11 cellular contexts compared by ENCODE assay signal in the genomic region with DNA sequence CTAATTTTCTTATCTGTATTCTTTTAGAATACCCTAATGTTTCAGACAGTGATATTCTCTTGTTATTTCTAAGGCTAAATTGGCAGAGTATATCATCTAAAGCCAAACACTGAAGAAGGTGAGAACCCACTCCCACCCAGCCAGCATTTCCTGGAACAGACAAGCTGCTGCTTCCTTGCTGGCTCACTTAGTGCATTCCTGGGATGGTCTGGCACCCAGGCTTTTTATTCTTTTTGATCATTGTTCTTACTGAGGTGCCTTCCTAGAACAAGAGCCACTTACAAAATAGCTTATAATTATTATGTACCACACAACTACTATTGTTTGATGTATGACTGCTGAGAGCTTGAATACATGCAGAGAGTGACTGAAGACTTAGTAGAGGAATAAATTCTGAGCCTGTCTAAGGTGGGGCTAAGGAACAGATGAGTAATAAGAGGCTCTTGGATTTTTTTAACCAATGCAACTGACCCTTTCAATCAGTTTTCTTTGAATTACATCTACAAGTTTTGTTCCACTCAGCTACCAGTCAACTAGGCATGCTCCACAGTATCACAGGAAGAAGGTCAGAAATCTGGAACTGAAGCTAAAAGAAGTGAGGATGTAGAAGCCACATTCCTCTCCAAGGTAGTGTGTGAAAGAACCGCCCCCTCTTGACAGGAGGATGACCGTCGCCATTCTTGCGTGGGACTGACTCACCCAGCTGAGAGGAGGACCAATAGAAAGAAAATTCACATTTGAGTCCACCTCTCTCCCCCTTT. TPM values are rescaled to one million over a fixed set of nuclear protein-coding genes. Genes with fewer than 3 reads are reported as not detected.
A peak's percentile ranks its signal among the peaks of the same experiment; 100 is the strongest.
DNase-seq lines count a peak whose midpoint lies in the region; ATAC-seq lines count a peak whose summit lies in the region.
"Had no signal": no experiment of that assay in that cellular context is flagged by ENCODE, and none has a peak within 500 bp of the region (broad histone marks: within the 10 kb centered on the region; RNA-seq: fewer than 3 reads in every experiment).

No MANE protein-coding gene starts in this region.

- peaks cover 0 to 36% (median 28%) of the 10 kb centered on the region in 5 donors for H3K4me1 ChIP-seq in subcutaneous abdominal adipose tissue (ENCODE audit: control insufficient read depth in 5 of 5, insufficient read depth in 5 of 5, low read length in 5 of 5)

- peak overlapping the region; percentile 29 for H3K27ac Mint-ChIP-seq in activated CD4-positive, alpha-beta T cell treated with anti-CD3 and anti-CD28 coated beads, Interleukin-2, amount 10 ng/mL, durations not matched to agents 24 days and 14 days
- peak overlapping the region in 1 of 2 donors; percentile 47 for H3K27ac Mint-ChIP-seq in activated naive CD4-positive, alpha-beta T cell treated with anti-CD3 and anti-CD28 coated beads, Interleukin-2, amount 50 U/mL, for 72 hours

- H3K27me3 ChIP-seq in subcutaneous abdominal adipose tissue (ENCODE audit: control insufficient read depth in 5 of 5, insufficient read depth in 4 of 5, low read length in 5 of 5): no peaks in the 10 kb centered on the region

- H3K36me3 ChIP-seq in subcutaneous abdominal adipose tissue (ENCODE audit: control insufficient read depth in 5 of 5, insufficient read depth in 5 of 5, low read length in 5 of 5): peaks cover 25 to 60% (median 57%) of the 10 kb centered on the region in 5 donors

- ATAC-seq in activated naive CD4-positive, alpha-beta T cell treated with anti-CD3 and anti-CD28 coated beads, Interleukin-2, amount 50 U/mL, for 72 hours: peak; percentile 37 to 52
- no peak for ATAC-seq in GM19452 (IDR thresholded peaks at IDR 0.05; ENCODE audit: unreplicated experiment)

- peak overlapping the region; percentile 54 for H3K27ac ChIP-seq in subcutaneous abdominal adipose tissue (ENCODE audit: low read depth, low read length)

- H3K9me3 Mint-ChIP-seq in activated CD4-positive, alpha-beta T cell treated with anti-CD3 and anti-CD28 coated beads, Interleukin-2, amount 10 ng/mL, durations not matched to agents 24 days and 14 days: no peaks in the 10 kb centered on the region
- H3K9me3 Mint-ChIP-seq in activated naive CD4-positive, alpha-beta T cell treated with anti-CD3 and anti-CD28 coated beads, Interleukin-2, amount 50 U/mL, for 72 hours: no peaks in the 10 kb centered on the region

- H3K4me3 Mint-ChIP-seq in activated CD4-positive, alpha-beta T cell treated with anti-CD3 and anti-CD28 coated beads, Interleukin-2, amount 10 ng/mL, durations not matched to agents 24 days and 14 days: no peak overlapping the region
- H3K4me3 Mint-ChIP-seq: B cell had no signal

- intact Hi-C loops in activated CD4-positive, alpha-beta T cell treated with anti-CD3 and anti-CD28 coated beads, Interleukin-2, amount 10 ng/mL, durations not matched to agents 24 days and 14 days (cut with micrococcal nuclease): loop anchor here (2.0 kb wide), 1 partner anchor 34 kb away; no protein-coding TSS in a partner anchor

- H3K4me3 ChIP-seq in subcutaneous abdominal adipose tissue (ENCODE audit: low read depth in 1 of 5, low read length in 5 of 5): no peak overlapping the region

- H3K9ac ChIP-seq in subcutaneous abdominal adipose tissue (ENCODE audit: low read length in 5 of 5): peak overlapping the region in 1 of 5 donors; percentile 42

- no peaks in the 10 kb centered on the region for H3K27me3 Mint-ChIP-seq in activated CD4-positive, alpha-beta T cell treated with anti-CD3 and anti-CD28 coated beads, Interleukin-2, amount 10 ng/mL, durations not matched to agents 24 days and 14 days
- H3K27me3 Mint-ChIP-seq: B cell had no signal

- peaks cover 32% of the 10 kb centered on the region for H3K4me1 Mint-ChIP-seq in activated CD4-positive, alpha-beta T cell treated with anti-CD3 and anti-CD28 coated beads, Interleukin-2, amount 10 ng/mL, durations not matched to agents 24 days and 14 days

- DNase-seq in activated CD4-positive, alpha-beta T cell treated with anti-CD3 and anti-CD28 coated beads, Interleukin-2, amount 10 ng/mL, durations not matched to agents 24 days and 14 days: no peak
- DNase-seq in activated CD4-positive, alpha-beta T cell treated with anti-CD3 and anti-CD28 coated beads, Interleukin-2, amount 50 U/mL, for 48 hours: no peak
- DNase-seq in activated naive CD4-positive, alpha-beta T cell treated with anti-CD3 and anti-CD28 coated beads, Interleukin-2, amount 50 U/mL, for 72 hours (ENCODE audit: low spot score in 2 of 2): no peak
- DNase-seq in iPS-NIHi11 (ENCODE audit: low spot score) (peak; percentile 33), midbrain (lab: John Stamatoyannopoulos, UW) (no peak), cerebellum (ENCODE audit: low spot score) (no peak)
- DNase-seq: activated CD4-positive, alpha-beta T cell treated with anti-CD3 and anti-CD28 coated beads for 1 hour; Karpas-422 had no signal

- H3K36me3 Mint-ChIP-seq in activated CD4-positive, alpha-beta T cell treated with anti-CD3 and anti-CD28 coated beads, Interleukin-2, amount 10 ng/mL, durations not matched to agents 24 days and 14 days (ENCODE audit: low read depth): peaks cover 62% of the 10 kb centered on the region
- peaks cover 11 to 14% of the 10 kb centered on the region in 2 donors for H3K36me3 Mint-ChIP-seq in activated naive CD4-positive, alpha-beta T cell treated with anti-CD3 and anti-CD28 coated beads, Interleukin-2, amount 50 U/mL, for 72 hours

- H3K9me3 ChIP-seq in subcutaneous abdominal adipose tissue (ENCODE audit: control insufficient read depth in 5 of 5, low read length in 5 of 5): no peaks in the 10 kb centered on the region

RNA-seq across cellular contexts. Expression of gene PRPH2, which starts 30.1 kb away (rescaled TPM):
- not detected in 2 replicates for total RNA-seq in activated CD4-positive, alpha-beta T cell treated with anti-CD3 and anti-CD28 coated beads, Interleukin-2, amount 10 ng/mL, durations not matched to agents 24 days and 14 days
- not detected for total RNA-seq in activated naive CD4-positive, alpha-beta T cell treated with anti-CD3 and anti-CD28 coated beads, Interleukin-2, amount 50 U/mL, for 72 hours
- 5.4 TPM for total RNA-seq in cerebellum

RNA-seq across cellular contexts. Expression of gene TBCC, which starts 53.6 kb away (rescaled TPM):
- 18.4 TPM in 2 replicates for total RNA-seq in activated CD4-positive, alpha-beta T cell treated with anti-CD3 and anti-CD28 coated beads, Interleukin-2, amount 10 ng/mL, durations not matched to agents 24 days and 14 days
- total RNA-seq in activated naive CD4-positive, alpha-beta T cell treated with anti-CD3 and anti-CD28 coated beads, Interleukin-2, amount 50 U/mL, for 72 hours: 10 to 100 TPM; 14.2 to 19.5 TPM
- 29.6 TPM for total RNA-seq in cerebellum
